ENCODE assay signal across 1 cellular context in the genomic region with DNA sequence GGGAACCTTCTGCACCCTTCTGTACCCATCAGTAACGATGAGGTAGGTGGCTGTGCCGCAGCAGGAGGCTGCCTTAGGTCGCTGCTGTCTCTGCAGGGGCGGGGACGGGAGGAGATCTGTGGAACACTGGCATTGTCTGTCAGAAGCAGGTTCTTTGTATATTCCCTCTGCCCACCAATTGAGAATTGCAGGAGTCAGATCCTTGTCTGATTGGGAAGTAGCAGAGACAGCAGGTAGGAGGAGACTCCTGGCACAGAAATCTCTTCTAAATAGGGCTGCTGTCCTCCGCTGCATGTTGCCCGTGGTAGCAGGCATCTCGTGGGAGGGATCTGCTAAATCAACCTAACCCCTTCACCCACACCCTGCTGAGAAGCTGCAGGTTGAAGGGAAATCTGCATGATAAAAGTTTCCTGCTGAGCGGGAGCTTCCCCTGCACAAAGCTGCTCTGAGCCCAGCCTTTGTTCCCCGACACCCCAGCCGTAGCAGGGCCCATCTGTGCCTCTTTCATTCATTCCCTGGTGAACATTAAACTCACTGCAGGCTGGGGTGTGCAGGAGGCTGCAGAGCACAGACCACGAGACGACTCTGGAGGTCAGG.
TF ChIP-seq lines count a peak whose summit lies in the region.

No MANE protein-coding gene starts in this region.

TF ChIP-seq in WTC11, 78 proteins besides CTCF, POLR2A, EP300 and RAD21 (continued from another document):
- TF ChIP-seq NR2C2 (CRISPR knock-in tag; IDR thresholded peaks at IDR 0.05) (no peak), JAZF1 (CRISPR knock-in tag; IDR thresholded peaks at IDR 0.05) (no peak), ZNF121 (CRISPR knock-in tag; IDR thresholded peaks at IDR 0.05) (no peak), TP53 (CRISPR knock-in tag; IDR thresholded peaks at IDR 0.05) (peak; percentile 86; the same call in 1 of the 2 replicates), EMX1 (CRISPR knock-in tag; IDR thresholded peaks at IDR 0.05) (no peak), FOXJ3 (CRISPR knock-in tag; IDR thresholded peaks at IDR 0.05; ENCODE audit: borderline replicate concordance) (no peak), ETV6 (CRISPR knock-in tag; IDR thresholded peaks at IDR 0.05) (peak; percentile 77), ZNF423 (CRISPR knock-in tag; IDR thresholded peaks at IDR 0.05) (peak; percentile 90)
- TF ChIP-seq, protein P1, sequence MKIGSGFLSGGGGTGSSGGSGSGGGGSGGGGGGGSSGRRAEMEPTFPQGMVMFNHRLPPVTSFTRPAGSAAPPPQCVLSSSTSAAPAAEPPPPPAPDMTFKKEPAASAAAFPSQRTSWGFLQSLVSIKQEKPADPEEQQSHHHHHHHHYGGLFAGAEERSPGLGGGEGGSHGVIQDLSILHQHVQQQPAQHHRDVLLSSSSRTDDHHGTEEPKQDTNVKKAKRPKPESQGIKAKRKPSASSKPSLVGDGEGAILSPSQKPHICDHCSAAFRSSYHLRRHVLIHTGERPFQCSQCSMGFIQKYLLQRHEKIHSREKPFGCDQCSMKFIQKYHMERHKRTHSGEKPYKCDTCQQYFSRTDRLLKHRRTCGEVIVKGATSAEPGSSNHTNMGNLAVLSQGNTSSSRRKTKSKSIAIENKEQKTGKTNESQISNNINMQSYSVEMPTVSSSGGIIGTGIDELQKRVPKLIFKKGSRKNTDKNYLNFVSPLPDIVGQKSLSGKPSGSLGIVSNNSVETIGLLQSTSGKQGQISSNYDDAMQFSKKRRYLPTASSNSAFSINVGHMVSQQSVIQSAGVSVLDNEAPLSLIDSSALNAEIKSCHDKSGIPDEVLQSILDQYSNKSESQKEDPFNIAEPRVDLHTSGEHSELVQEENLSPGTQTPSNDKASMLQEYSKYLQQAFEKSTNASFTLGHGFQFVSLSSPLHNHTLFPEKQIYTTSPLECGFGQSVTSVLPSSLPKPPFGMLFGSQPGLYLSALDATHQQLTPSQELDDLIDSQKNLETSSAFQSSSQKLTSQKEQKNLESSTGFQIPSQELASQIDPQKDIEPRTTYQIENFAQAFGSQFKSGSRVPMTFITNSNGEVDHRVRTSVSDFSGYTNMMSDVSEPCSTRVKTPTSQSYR (CRISPR knock-in tag; IDR thresholded peaks at IDR 0.05) = no peak
- TF ChIP-seq, protein P2, sequence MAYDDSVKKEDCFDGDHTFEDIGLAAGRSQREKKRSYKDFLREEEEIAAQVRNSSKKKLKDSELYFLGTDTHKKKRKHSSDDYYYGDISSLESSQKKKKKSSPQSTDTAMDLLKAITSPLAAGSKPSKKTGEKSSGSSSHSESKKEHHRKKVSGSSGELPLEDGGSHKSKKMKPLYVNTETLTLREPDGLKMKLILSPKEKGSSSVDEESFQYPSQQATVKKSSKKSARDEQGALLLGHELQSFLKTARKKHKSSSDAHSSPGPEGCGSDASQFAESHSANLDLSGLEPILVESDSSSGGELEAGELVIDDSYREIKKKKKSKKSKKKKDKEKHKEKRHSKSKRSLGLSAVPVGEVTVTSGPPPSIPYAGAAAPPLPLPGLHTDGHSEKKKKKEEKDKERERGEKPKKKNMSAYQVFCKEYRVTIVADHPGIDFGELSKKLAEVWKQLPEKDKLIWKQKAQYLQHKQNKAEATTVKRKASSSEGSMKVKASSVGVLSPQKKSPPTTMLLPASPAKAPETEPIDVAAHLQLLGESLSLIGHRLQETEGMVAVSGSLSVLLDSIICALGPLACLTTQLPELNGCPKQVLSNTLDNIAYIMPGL (CRISPR knock-in tag; IDR thresholded peaks at IDR 0.05) = no peak
- TF ChIP-seq, protein P3, sequence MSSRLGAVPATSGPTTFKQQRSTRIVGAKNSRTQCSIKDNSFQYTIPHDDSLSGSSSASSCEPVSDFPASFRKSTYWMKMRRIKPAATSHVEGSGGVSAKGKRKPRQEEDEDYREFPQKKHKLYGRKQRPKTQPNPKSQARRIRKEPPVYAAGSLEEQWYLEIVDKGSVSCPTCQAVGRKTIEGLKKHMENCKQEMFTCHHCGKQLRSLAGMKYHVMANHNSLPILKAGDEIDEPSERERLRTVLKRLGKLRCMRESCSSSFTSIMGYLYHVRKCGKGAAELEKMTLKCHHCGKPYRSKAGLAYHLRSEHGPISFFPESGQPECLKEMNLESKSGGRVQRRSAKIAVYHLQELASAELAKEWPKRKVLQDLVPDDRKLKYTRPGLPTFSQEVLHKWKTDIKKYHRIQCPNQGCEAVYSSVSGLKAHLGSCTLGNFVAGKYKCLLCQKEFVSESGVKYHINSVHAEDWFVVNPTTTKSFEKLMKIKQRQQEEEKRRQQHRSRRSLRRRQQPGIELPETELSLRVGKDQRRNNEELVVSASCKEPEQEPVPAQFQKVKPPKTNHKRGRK (CRISPR knock-in tag; IDR thresholded peaks at IDR 0.05; ENCODE audit: borderline replicate concordance) = no peak
- TF ChIP-seq, protein P4, sequence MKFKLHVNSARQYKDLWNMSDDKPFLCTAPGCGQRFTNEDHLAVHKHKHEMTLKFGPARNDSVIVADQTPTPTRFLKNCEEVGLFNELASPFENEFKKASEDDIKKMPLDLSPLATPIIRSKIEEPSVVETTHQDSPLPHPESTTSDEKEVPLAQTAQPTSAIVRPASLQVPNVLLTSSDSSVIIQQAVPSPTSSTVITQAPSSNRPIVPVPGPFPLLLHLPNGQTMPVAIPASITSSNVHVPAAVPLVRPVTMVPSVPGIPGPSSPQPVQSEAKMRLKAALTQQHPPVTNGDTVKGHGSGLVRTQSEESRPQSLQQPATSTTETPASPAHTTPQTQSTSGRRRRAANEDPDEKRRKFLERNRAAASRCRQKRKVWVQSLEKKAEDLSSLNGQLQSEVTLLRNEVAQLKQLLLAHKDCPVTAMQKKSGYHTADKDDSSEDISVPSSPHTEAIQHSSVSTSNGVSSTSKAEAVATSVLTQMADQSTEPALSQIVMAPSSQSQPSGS (CRISPR knock-in tag; IDR thresholded peaks at IDR 0.05; ENCODE audit: borderline replicate concordance, low read depth) = no peak
